In genomic region chr11:67884075-67884733, GRCh38 we compare ENCODE assay signal across 7 cellular contexts.
A peak's percentile ranks its signal among the peaks of the same experiment; 100 is the strongest.
DNase-seq lines count a peak whose midpoint lies in the region; ATAC-seq, FAIRE-seq and TF ChIP-seq lines count a peak whose summit lies in the region.
"Not testable (repeated sequence)": the region's sequence is repeated elsewhere in the genome, so short reads cannot be mapped to it uniquely, and the experiment has no call there.

No MANE protein-coding gene starts in this region.

- H3K4me1 Mint-ChIP-seq in activated T-helper 17 cell treated with anti-CD3 and anti-CD28 coated beads, Interleukin-2, amount 50 U/mL, for 72 hours = peaks cover 37% of the 10 kb centered on the region

- not testable (repeated sequence) for BruUV-seq in GM12878 (replicated peaks; lab: Mats Ljungman, UMichigan)

- not testable (repeated sequence) for TF ChIP-seq POLR2A in GM12878 (IDR thresholded peaks at IDR 0.05; ENCODE audit: low read depth, low read length)

- intact Hi-C loops in GM12878 (cut with micrococcal nuclease; ENCODE audit: unreplicated experiment) = not testable (repeated sequence)

- TF ChIP-seq EP300 in GM12878 (IDR thresholded peaks at IDR 0.05; ENCODE audit: borderline replicate concordance in 1 of 2, control insufficient read depth in 1 of 2, low read depth in 2 of 2, low read length in 2 of 2) = not testable (repeated sequence)

- peak overlapping the region; percentile 90 for H3K9ac ChIP-seq in MM.1S (ENCODE audit: low read length)
- not testable (repeated sequence) for H3K9ac ChIP-seq in GM12878 (ENCODE audit: control insufficient read depth, insufficient read depth, low read length)
- peak overlapping the region in 1 of 2 donors; percentile 53 for H3K9ac ChIP-seq in mucosa of rectum (ENCODE audit: low read depth in 1 of 2, low read length in 2 of 2)

- H3K4me1 ChIP-seq in MM.1S (ENCODE audit: low read length) = peaks cover 18% of the 10 kb centered on the region
- H3K4me1 ChIP-seq in GM12878 (ENCODE audit: control insufficient read depth, insufficient read depth, low read length); mucosa of rectum (ENCODE audit: control insufficient read depth in 2 of 2, insufficient read depth in 2 of 2, low read length in 2 of 2): not testable (repeated sequence)

- TF ChIP-seq CTCF in MM.1S (IDR thresholded peaks at IDR 0.05; ENCODE audit: low read length); GM12878 (IDR thresholded peaks at IDR 0.05 in 2 of 3, conservative IDR thresholded peaks at IDR 0.05 in 1 of 3; ENCODE audit: control insufficient read depth in 2 of 3, extremely low read depth in 1 of 3, insufficient read depth in 1 of 3, low read depth in 3 of 3, low read length in 3 of 3): not testable (repeated sequence)

- not testable (repeated sequence) for H2AFZ ChIP-seq in MM.1S (ENCODE audit: low read length); GM12878 (ENCODE audit: control insufficient read depth, low read depth, low read length)

- H3K27me3 Mint-ChIP-seq in activated T-helper 17 cell treated with anti-CD3 and anti-CD28 coated beads, Interleukin-2, amount 50 U/mL, for 72 hours = not testable (repeated sequence)

- H3F3A ChIP-seq in MM.1S (ENCODE audit: insufficient read depth, low read length) = peaks cover 28% of the 10 kb centered on the region

- not testable (repeated sequence) for H3K9me3 ChIP-seq in MM.1S (replicated peaks; ENCODE audit: insufficient read depth, low read length); GM12878 (replicated peaks; ENCODE audit: control insufficient read depth, insufficient read depth, low read length); mucosa of rectum (ENCODE audit: control insufficient read depth in 2 of 2, low read length in 2 of 2)

- not testable (repeated sequence) for H3K27me3 ChIP-seq in MM.1S (replicated peaks; ENCODE audit: insufficient read depth, low read length); GM12878 (replicated peaks in 1 of 2; ENCODE audit: control insufficient read depth in 2 of 2, insufficient read depth in 2 of 2, low read length in 1 of 2); mucosa of rectum (ENCODE audit: control insufficient read depth in 2 of 2, insufficient read depth in 2 of 2, low read length in 2 of 2)

- ATAC-seq in activated T-helper 17 cell treated with anti-CD3 and anti-CD28 coated beads, Interleukin-2, amount 50 U/mL, for 72 hours (replicated peaks); GM12878: not testable (repeated sequence)

- in situ Hi-C loops in GM12878 (cut with MboI) = not testable (repeated sequence)

- not testable (repeated sequence) for H3K36me3 ChIP-seq in MM.1S (replicated peaks; ENCODE audit: insufficient read depth, low read length); GM12878 (ENCODE audit: control insufficient read depth in 2 of 2, insufficient read depth in 2 of 2, low read length in 1 of 2); mucosa of rectum (ENCODE audit: control insufficient read depth in 2 of 2, insufficient read depth in 2 of 2, low read length in 2 of 2)

- peak overlapping the region; percentile 76; the same call in 1 of the 2 replicates for H3K4me2 ChIP-seq in MM.1S (ENCODE audit: low read depth, low read length)
- H3K4me2 ChIP-seq in GM12878 (ENCODE audit: control insufficient read depth, insufficient read depth) = not testable (repeated sequence)

- H3K27ac ChIP-seq in MM.1S (ENCODE audit: low read length) (peak overlapping the region; percentile 98), mucosa of rectum (ENCODE audit: low read depth in 2 of 2, low read length in 2 of 2) (peak overlapping the region; percentile 65 to 70)
- not testable (repeated sequence) for H3K27ac ChIP-seq in GM12878 (ENCODE audit: control insufficient read depth, insufficient read depth)

- 45% methylated on average over 13 of the region's 13 CpGs for whole genome bisulfite sequencing in GM12878 (ENCODE audit: insufficient coverage, insufficient replicate concordance, low lambda C conversion rate, missing lambda C conversion rate)

- CTCF ChIA-PET in GM12878 (lab: Yijun Ruan, JAX) = interaction anchor here (0.6 kb wide), 1 partner anchor 118 kb away, joined by 3 read pairs; no protein-coding TSS in a partner anchor

- RAD21 ChIA-PET in GM12878 (lab: Charles Lee; ENCODE audit: unreplicated experiment) = not testable (repeated sequence)

- not testable (repeated sequence) for H4K20me1 ChIP-seq in MM.1S (ENCODE audit: insufficient read depth, low read length); GM12878 (ENCODE audit: control insufficient read depth, insufficient read depth)

- not testable (repeated sequence) for TF ChIP-seq RAD21 in GM12878 (IDR thresholded peaks at IDR 0.05; ENCODE audit: insufficient read depth, low read depth, low read length)

- not testable (repeated sequence) for H3K9me3 Mint-ChIP-seq in activated T-helper 17 cell treated with anti-CD3 and anti-CD28 coated beads, Interleukin-2, amount 50 U/mL, for 72 hours

- H3K27ac Mint-ChIP-seq in activated T-helper 17 cell treated with anti-CD3 and anti-CD28 coated beads, Interleukin-2, amount 50 U/mL, for 72 hours = peak overlapping the region; percentile 96

- FAIRE-seq in GM12878 (lab: Jason Lieb, UNC) = not testable (repeated sequence)

- H3K79me2 ChIP-seq in MM.1S (ENCODE audit: low read length) = peaks cover 30% of the 10 kb centered on the region
- not testable (repeated sequence) for H3K79me2 ChIP-seq in GM12878 (ENCODE audit: control insufficient read depth, insufficient read depth, low read length)

- H3K4me3 Mint-ChIP-seq in activated T-helper 17 cell treated with anti-CD3 and anti-CD28 coated beads, Interleukin-2, amount 50 U/mL, for 72 hours = peak overlapping the region; percentile 79

- H3K36me3 Mint-ChIP-seq in activated T-helper 17 cell treated with anti-CD3 and anti-CD28 coated beads, Interleukin-2, amount 50 U/mL, for 72 hours (ENCODE audit: low read depth) = peaks cover 18% of the 10 kb centered on the region

- POLR2A ChIA-PET in GM12878 (lab: Charles Lee) = not testable (repeated sequence)

- not testable (repeated sequence) for H3K9me2 ChIP-seq in MM.1S (replicated peaks; ENCODE audit: insufficient read depth, low read length)

- SMC1A ChIA-PET in GM12878 (lab: Charles Lee; ENCODE audit: uncharacterized antibody, unreplicated experiment) = not testable (repeated sequence)

- H3K4me3 ChIP-seq in MM.1S (ENCODE audit: low read length) (peak overlapping the region; percentile 59; the same call in 1 of the 2 replicates), mucosa of rectum (ENCODE audit: low read length in 2 of 2) (peak overlapping the region; percentile 30 to 71)
- not testable (repeated sequence) for H3K4me3 ChIP-seq in GM12878

- DNase-seq in MM.1S (peak; percentile 27), epidermal melanocyte (ENCODE audit: insufficient read length, low spot score) (peak; percentile 8)
- DNase-seq in activated CD4-positive, alpha-beta T cell treated with anti-CD3 and anti-CD28 coated beads for 48 hours = peak; percentile 13
- not testable (repeated sequence) for DNase-seq in GM12878 (ENCODE audit: low read depth, low spot score)
- peak; percentile 14 for DNase-seq in stimulated activated CD4-positive, alpha-beta T cell treated with anti-CD3 and anti-CD28 coated beads, Interleukin-15, amount 100 ng/mL, for 24 hours

TF ChIP-seq in GM12878, 131 proteins besides CTCF, POLR2A, EP300 and RAD21:
- 0 out of 2 replicates have a peak, but pooled peaks have one; percentile 14 for TF ChIP-seq ATF7 (IDR thresholded peaks at IDR 0.05; ENCODE audit: low read depth)
